31 cellular contexts compared by ENCODE assay signal in the genomic region with DNA sequence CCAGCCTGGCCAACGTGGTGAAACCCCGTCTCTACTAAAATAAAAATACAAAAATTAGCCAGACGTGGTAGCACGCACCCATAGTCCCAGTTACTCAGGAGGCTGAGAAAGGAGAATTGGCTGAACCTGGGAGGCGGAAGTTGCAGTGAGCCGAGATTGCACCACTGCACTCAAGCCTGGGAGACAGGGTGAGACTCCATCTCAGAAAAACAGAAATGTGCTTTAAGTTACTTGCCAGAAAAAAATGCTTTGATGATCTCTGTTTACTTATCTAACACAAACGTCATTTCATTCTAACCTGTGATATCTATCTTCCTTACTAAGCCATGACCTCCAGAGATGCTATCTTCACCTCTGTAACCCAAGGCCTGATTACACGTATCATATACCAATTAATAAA.
"Had no signal": no experiment of that assay in that cellular context is flagged by ENCODE, and none has a peak within 500 bp of the region (broad histone marks: within the 10 kb centered on the region; RNA-seq: fewer than 3 reads in every experiment).

No MANE protein-coding gene starts in this region.

- H3K27me3 ChIP-seq: ascending aorta, cardiac muscle cell had no signal

- H3K4me1 ChIP-seq: ascending aorta had no signal

- FAIRE-seq: bronchial epithelial cell, TTC549 had no signal

- H3K4me3 ChIP-seq: ascending aorta, cardiac muscle cell had no signal

- H3K27ac ChIP-seq: ascending aorta, cardiac muscle cell, VCaP had no signal

- H3K9me3 ChIP-seq: ascending aorta had no signal

- DNase-seq: activated B cell treated with CpG ODN at 0.5 μM for 24 hours; activated CD4-positive, alpha-beta memory T cell treated with anti-CD3 and anti-CD28 coated beads for 36 hours; activated CD4-positive, alpha-beta T cell treated with anti-CD3 and anti-CD28 coated beads for 4 hours; activated CD4-positive, alpha-beta T cell treated with anti-CD3 and anti-CD28 coated beads, Interleukin-2, amount 10 ng/mL, durations not matched to agents 24 days and 14 days; activated CD4-positive, alpha-beta T cell treated with anti-CD3 and anti-CD28 coated beads, Interleukin-2, amount 50 U/mL, for 1 hour; activated CD4-positive, alpha-beta T cell treated with anti-CD3 and anti-CD28 coated beads, Interleukin-2, amount 50 U/mL, for 4 hours; activated CD4-positive, CD25-positive, alpha-beta regulatory T cell treated with anti-CD3 and anti-CD28 coated beads, Interleukin-2, amount 50 U/mL, for 72 hours; activated CD8-positive, alpha-beta memory T cell treated with anti-CD3 and anti-CD28 coated beads, Interleukin-2, amount 50 U/mL, for 4 hours; activated CD8-positive, alpha-beta T cell treated with anti-CD3 and anti-CD28 coated beads for 36 hours; activated effector memory CD4-positive, alpha-beta T cell treated with anti-CD3 and anti-CD28 coated beads, Interleukin-2, amount 50 U/mL, for 16 hours; activated gamma-delta T cell treated with Interleukin-2 at 50 U/mL for 16 hours; activated naive CD4-positive, alpha-beta T cell treated with anti-CD3 and anti-CD28 coated beads, Interleukin-2, amount 10 ng/mL, durations not matched to agents 7 days and 5 days; activated naive CD4-positive, alpha-beta T cell treated with Interleukin-2 at 50 U/mL for 16 hours; activated naive CD8-positive, alpha-beta T cell treated with anti-CD3 and anti-CD28 coated beads, Interleukin-2, amount 10 ng/mL, durations not matched to agents 7 days and 5 days; activated naive CD8-positive, alpha-beta T cell treated with anti-CD3 and anti-CD28 coated beads, Interleukin-2, amount 50 U/mL, for 24 hours; activated T-cell treated with anti-CD3 and anti-CD28 coated beads for 4 hours; activated T-cell treated with anti-CD3 and anti-CD28 coated beads, Interleukin-2, amount 50 U/mL, for 1 hour; activated T-cell treated with anti-CD3 and anti-CD28 coated beads, Interleukin-2, amount 50 U/mL, for 4 hours; activated T-cell treated with anti-CD3 and anti-CD28 coated beads, Interleukin-2, amount 50 U/mL, for 72 hours; amygdala; anterior cingulate cortex; caudate nucleus; cerebellar nuclear complex; T-helper 1 cell; T-helper 9 cell had no signal

- ATAC-seq: activated CD8-positive, alpha-beta T cell treated with anti-CD3 and anti-CD28 coated beads for 36 hours; activated naive CD8-positive, alpha-beta T cell treated with anti-CD3 and anti-CD28 coated beads, Interleukin-2, amount 50 U/mL, for 24 hours; activated T-cell treated with anti-CD3 and anti-CD28 coated beads, Interleukin-2, amount 50 U/mL, for 4 hours; activated T-cell treated with anti-CD3 and anti-CD28 coated beads, Interleukin-2, amount 50 U/mL, for 72 hours; activated T-helper 17 cell treated with anti-CD3 and anti-CD28 coated beads, Interleukin-2, amount 50 U/mL, for 72 hours had no signal
